In genomic region chr4:1410491-1411325, GRCh38 we compare ENCODE assay signal across 1 cellular context.
TF ChIP-seq lines count a peak whose summit lies in the region.

No MANE protein-coding gene starts in this region.

TF ChIP-seq in K562, 482 proteins besides CTCF, POLR2A, EP300 and RAD21 (continued from another document):
- TF ChIP-seq ZHX1 (conservative IDR thresholded peaks at IDR 0.05; ENCODE audit: low read length) (no peak), FOXM1 (IDR thresholded peaks at IDR 0.05; ENCODE audit: low read depth) (no peak), FOXM1 (CRISPR knock-in tag; IDR thresholded peaks at IDR 0.05; ENCODE audit: low read depth) (peak; percentile 100), ATF7 (IDR thresholded peaks at IDR 0.05) (no peak), NCOR1 (IDR thresholded peaks at IDR 0.05) (no peak), TRIM25 (IDR thresholded peaks at IDR 0.05; ENCODE audit: borderline replicate concordance) (no peak), TGIF2 (CRISPR knock-in tag; IDR thresholded peaks at IDR 0.05) (peak; percentile 100), ARID2 (IDR thresholded peaks at IDR 0.05) (peak; percentile 60; the same call in 1 of the 2 replicates), ZNF76 (CRISPR knock-in tag; IDR thresholded peaks at IDR 0.05; ENCODE audit: borderline replicate concordance) (no peak), CHCHD3 (CRISPR knock-in tag; IDR thresholded peaks at IDR 0.05) (no peak)
